Comparison of ENCODE assay signal across 2 cellular contexts in genomic region chr1:15031251-15031930, GRCh38.
TF ChIP-seq lines count a peak whose summit lies in the region.

No MANE protein-coding gene starts in this region.

TF ChIP-seq in IMR-90, 13 proteins besides CTCF, POLR2A, EP300 and RAD21:
- TF ChIP-seq MAZ (IDR thresholded peaks at IDR 0.05; ENCODE audit: borderline replicate concordance, low read depth, low read length) (no peak), RFX5 (IDR thresholded peaks at IDR 0.05; ENCODE audit: low read depth, low read length) (no peak), SMC3 (IDR thresholded peaks at IDR 0.05; ENCODE audit: low read depth, low read length) (no peak), CEBPB (IDR thresholded peaks at IDR 0.05; ENCODE audit: low read depth, low read length) (no peak), MAFK (IDR thresholded peaks at IDR 0.05; ENCODE audit: low read depth, low read length) (no peak), NFE2L2 (IDR thresholded peaks at IDR 0.05; ENCODE audit: low read depth, low read length) (no peak), CHD1 (IDR thresholded peaks at IDR 0.05; ENCODE audit: low read depth, low read length) (no peak), RCOR1 (IDR thresholded peaks at IDR 0.05; ENCODE audit: insufficient replicate concordance, low read length) (no peak)
TF ChIP-seq in IMR-90: peak in this region for 0.

TF ChIP-seq in K562, 482 proteins besides CTCF, POLR2A, EP300 and RAD21:
- no peak for TF ChIP-seq SIN3B (IDR thresholded peaks at IDR 0.05; ENCODE audit: low read depth)
- no peak for TF ChIP-seq SOX6 (IDR thresholded peaks at IDR 0.05)
- TF ChIP-seq YY1 (IDR thresholded peaks at IDR 0.05; ENCODE audit: borderline replicate concordance in 1 of 3, control insufficient read depth in 1 of 3, extremely low read depth in 1 of 3, insufficient read depth in 3 of 3, insufficient read length in 1 of 3, insufficient replicate concordance in 2 of 3, low read depth in 1 of 3, low read length in 2 of 3): no peak
- TF ChIP-seq BHLHE40 (IDR thresholded peaks at IDR 0.05; ENCODE audit: low read length): no peak
- TF ChIP-seq ZNF121 (CRISPR knock-in tag; conservative IDR thresholded peaks at IDR 0.05): no peak
- TF ChIP-seq, protein P1, sequence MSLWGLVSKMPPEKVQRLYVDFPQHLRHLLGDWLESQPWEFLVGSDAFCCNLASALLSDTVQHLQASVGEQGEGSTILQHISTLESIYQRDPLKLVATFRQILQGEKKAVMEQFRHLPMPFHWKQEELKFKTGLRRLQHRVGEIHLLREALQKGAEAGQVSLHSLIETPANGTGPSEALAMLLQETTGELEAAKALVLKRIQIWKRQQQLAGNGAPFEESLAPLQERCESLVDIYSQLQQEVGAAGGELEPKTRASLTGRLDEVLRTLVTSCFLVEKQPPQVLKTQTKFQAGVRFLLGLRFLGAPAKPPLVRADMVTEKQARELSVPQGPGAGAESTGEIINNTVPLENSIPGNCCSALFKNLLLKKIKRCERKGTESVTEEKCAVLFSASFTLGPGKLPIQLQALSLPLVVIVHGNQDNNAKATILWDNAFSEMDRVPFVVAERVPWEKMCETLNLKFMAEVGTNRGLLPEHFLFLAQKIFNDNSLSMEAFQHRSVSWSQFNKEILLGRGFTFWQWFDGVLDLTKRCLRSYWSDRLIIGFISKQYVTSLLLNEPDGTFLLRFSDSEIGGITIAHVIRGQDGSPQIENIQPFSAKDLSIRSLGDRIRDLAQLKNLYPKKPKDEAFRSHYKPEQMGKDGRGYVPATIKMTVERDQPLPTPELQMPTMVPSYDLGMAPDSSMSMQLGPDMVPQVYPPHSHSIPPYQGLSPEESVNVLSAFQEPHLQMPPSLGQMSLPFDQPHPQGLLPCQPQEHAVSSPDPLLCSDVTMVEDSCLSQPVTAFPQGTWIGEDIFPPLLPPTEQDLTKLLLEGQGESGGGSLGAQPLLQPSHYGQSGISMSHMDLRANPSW (CRISPR knock-in tag; IDR thresholded peaks at IDR 0.05): no peak
- no peak for TF ChIP-seq E2F5 (CRISPR knock-in tag; IDR thresholded peaks at IDR 0.05)
- TF ChIP-seq, protein P2, sequence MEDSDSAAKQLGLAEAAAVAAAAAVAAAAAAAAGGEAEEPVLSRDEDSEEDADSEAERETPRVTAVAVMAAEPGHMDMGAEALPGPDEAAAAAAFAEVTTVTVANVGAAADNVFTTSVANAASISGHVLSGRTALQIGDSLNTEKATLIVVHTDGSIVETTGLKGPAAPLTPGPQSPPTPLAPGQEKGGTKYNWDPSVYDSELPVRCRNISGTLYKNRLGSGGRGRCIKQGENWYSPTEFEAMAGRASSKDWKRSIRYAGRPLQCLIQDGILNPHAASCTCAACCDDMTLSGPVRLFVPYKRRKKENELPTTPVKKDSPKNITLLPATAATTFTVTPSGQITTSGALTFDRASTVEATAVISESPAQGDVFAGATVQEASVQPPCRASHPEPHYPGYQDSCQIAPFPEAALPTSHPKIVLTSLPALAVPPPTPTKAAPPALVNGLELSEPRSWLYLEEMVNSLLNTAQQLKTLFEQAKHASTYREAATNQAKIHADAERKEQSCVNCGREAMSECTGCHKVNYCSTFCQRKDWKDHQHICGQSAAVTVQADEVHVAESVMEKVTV (CRISPR knock-in tag; IDR thresholded peaks at IDR 0.05): no peak
- TF ChIP-seq FOS (IDR thresholded peaks at IDR 0.05; ENCODE audit: extremely low read depth, insufficient read length): no peak
- TF ChIP-seq ZBTB26 (CRISPR knock-in tag; IDR thresholded peaks at IDR 0.05): no peak
- no peak for TF ChIP-seq SMAD4 (CRISPR knock-in tag; conservative IDR thresholded peaks at IDR 0.05)
- TF ChIP-seq ZBTB11 (CRISPR knock-in tag; IDR thresholded peaks at IDR 0.05): no peak
- TF ChIP-seq KDM1A (IDR thresholded peaks at IDR 0.05): no peak
- no peak for TF ChIP-seq KLF10 (CRISPR knock-in tag; IDR thresholded peaks at IDR 0.05)
- TF ChIP-seq NFYB (IDR thresholded peaks at IDR 0.05; ENCODE audit: extremely low read depth, insufficient read length): no peak
- TF ChIP-seq CREB3 (tag; conservative IDR thresholded peaks at IDR 0.05; ENCODE audit: low read depth): no peak
- TF ChIP-seq ZNF780A (CRISPR knock-in tag; IDR thresholded peaks at IDR 0.05): no peak
- no peak for TF ChIP-seq MEF2D (tag; conservative IDR thresholded peaks at IDR 0.05; ENCODE audit: low read depth)
- no peak for TF ChIP-seq KLF16 (IDR thresholded peaks at IDR 0.05)
